19 cellular contexts compared by ENCODE assay signal in genomic region chr7:28360739-28361138, GRCh38. TPM values are rescaled to one million over a fixed set of nuclear protein-coding genes. Genes with fewer than 3 reads are reported as not detected.
DNase-seq lines count a peak whose midpoint lies in the region; ATAC-seq and TF ChIP-seq lines count a peak whose summit lies in the region.
"Had no signal": no experiment of that assay in that cellular context is flagged by ENCODE, and none has a peak within 500 bp of the region (broad histone marks: within the 10 kb centered on the region; RNA-seq: fewer than 3 reads in every experiment).

No MANE protein-coding gene starts in this region.

- intact Hi-C loops in activated CD4-positive, alpha-beta T cell treated with anti-CD3 and anti-CD28 coated beads for 36 hours (cut with DNase I, micrococcal nuclease): no loop called here

- POLR2A ChIA-PET in activated CD4-positive, alpha-beta T cell treated with anti-CD3 and anti-CD28 coated beads for 36 hours (lab: Charles Lee): no interaction called here

- peaks cover 10% of the 10 kb centered on the region for H3K9me3 Mint-ChIP-seq in nephron progenitor cell
- peaks cover 12% of the 10 kb centered on the region for H3K9me3 Mint-ChIP-seq in activated CD4-positive, alpha-beta T cell treated with anti-CD3 and anti-CD28 coated beads for 36 hours (ENCODE audit: low read depth)

- H3K27ac ChIP-seq in RWPE2 (ENCODE audit: poor library complexity, severe bottlenecking): no peak overlapping the region
- H3K27ac ChIP-seq: transverse colon had no signal

- H3K27me3 ChIP-seq in RWPE2 (ENCODE audit: insufficient read depth, poor library complexity, severe bottlenecking): no peaks in the 10 kb centered on the region

- no peaks in the 10 kb centered on the region for H3K36me3 ChIP-seq in RWPE2 (ENCODE audit: low read depth)
- H3K36me3 ChIP-seq: transverse colon had no signal

- no peak overlapping the region for H3K4me3 Mint-ChIP-seq in nephron progenitor cell
- H3K4me3 Mint-ChIP-seq in activated CD4-positive, alpha-beta T cell treated with anti-CD3 and anti-CD28 coated beads for 36 hours: no peak overlapping the region
- H3K4me3 Mint-ChIP-seq: activated CD4-positive, alpha-beta memory T cell treated with anti-CD3 and anti-CD28 coated beads for 36 hours; activated naive CD8-positive, alpha-beta T cell treated with anti-CD3 and anti-CD28 coated beads for 36 hours; CD4-positive, CD25-positive, alpha-beta regulatory T cell; nephron had no signal

- H3K27ac Mint-ChIP-seq in nephron progenitor cell: no peak overlapping the region
- no peak overlapping the region for H3K27ac Mint-ChIP-seq in activated CD4-positive, alpha-beta T cell treated with anti-CD3 and anti-CD28 coated beads for 36 hours
- H3K27ac Mint-ChIP-seq: activated CD4-positive, alpha-beta memory T cell treated with anti-CD3 and anti-CD28 coated beads for 36 hours; activated naive CD8-positive, alpha-beta T cell treated with anti-CD3 and anti-CD28 coated beads for 36 hours; nephron had no signal

- CTCF ChIA-PET in activated CD4-positive, alpha-beta T cell treated with anti-CD3 and anti-CD28 coated beads for 36 hours (lab: Charles Lee): interaction anchor here (1.0 to 1.2 kb wide), 2 partner anchors 12 to 63 kb away, joined by 3 to 5 read pairs; no protein-coding TSS in a partner anchor

- no peak for ATAC-seq in RWPE2 (ENCODE audit: low read depth)
- no peak for ATAC-seq in activated CD4-positive, alpha-beta T cell treated with anti-CD3 and anti-CD28 coated beads for 36 hours

- H3K4me1 Mint-ChIP-seq in nephron progenitor cell: peaks cover 29% of the 10 kb centered on the region
- H3K4me1 Mint-ChIP-seq in activated CD4-positive, alpha-beta T cell treated with anti-CD3 and anti-CD28 coated beads for 36 hours: no peaks in the 10 kb centered on the region
- H3K4me1 Mint-ChIP-seq: activated naive CD8-positive, alpha-beta T cell treated with anti-CD3 and anti-CD28 coated beads for 36 hours had no signal

- DNase-seq in NCI-H1092 treated with DMSO at 0.1 percent for 48 hours (lab: John Stamatoyannopoulos, UW) (peak; percentile 59), NCI-H1092 (lab: John Stamatoyannopoulos, UW) (no peak), HFF-Myc (ENCODE audit: extremely low read depth, low read depth) (no peak), RWPE2 (ENCODE audit: low spot score) (no peak), nephron progenitor cell (no peak), NCI-H526 treated with DMSO at 0.1 percent for 48 hours (lab: John Stamatoyannopoulos, UW) (no peak)
- DNase-seq in activated naive CD4-positive, alpha-beta T cell treated with anti-CD3 and anti-CD28 coated beads, Interleukin-2, amount 50 U/mL, for 16 hours: no peak
- no peak for DNase-seq in activated CD4-positive, alpha-beta T cell treated with anti-CD3 and anti-CD28 coated beads for 36 hours
- DNase-seq: activated CD4-positive, alpha-beta memory T cell treated with anti-CD3 and anti-CD28 coated beads for 36 hours; activated naive CD8-positive, alpha-beta T cell treated with anti-CD3 and anti-CD28 coated beads for 36 hours; activated T-cell treated with anti-CD3 and anti-CD28 coated beads, Interleukin-2, amount 50 U/mL, for 48 hours; CD4-positive, CD25-positive, alpha-beta regulatory T cell; GF-D8; H7; NCI-H2107; stimulated activated CD4-positive, alpha-beta T cell treated with anti-CD3 and anti-CD28 coated beads, Interleukin-12 subunit alpha, Interleukin-12 subunit beta, amount 100 ng/mL, for 4 hours; stimulated activated naive CD4-positive, alpha-beta T cell; transverse colon had no signal

- no peaks in the 10 kb centered on the region for H3K9me3 ChIP-seq in RWPE2 (ENCODE audit: severe bottlenecking)
- H3K9me3 ChIP-seq: transverse colon had no signal

- peaks cover 5% of the 10 kb centered on the region for H3K27me3 Mint-ChIP-seq in nephron progenitor cell (ENCODE audit: low read depth, poor library complexity)
- peaks cover 14% of the 10 kb centered on the region for H3K27me3 Mint-ChIP-seq in activated CD4-positive, alpha-beta T cell treated with anti-CD3 and anti-CD28 coated beads for 36 hours

- peaks cover 14% of the 10 kb centered on the region for H3K4me1 ChIP-seq in RWPE2 (ENCODE audit: insufficient read depth, poor library complexity, severe bottlenecking)
- H3K4me1 ChIP-seq: transverse colon had no signal

- TF ChIP-seq CTCF in HFF-Myc (IDR thresholded peaks at IDR 0.05; ENCODE audit: low read depth, low read length, missing control alignments) (peak; percentile 10), RWPE2 (IDR thresholded peaks at IDR 0.05; ENCODE audit: poor library complexity, severe bottlenecking) (peak; percentile 25), nephron progenitor cell (IDR thresholded peaks at IDR 0.05) (peak; percentile 6)

- no peaks in the 10 kb centered on the region for H3K36me3 Mint-ChIP-seq in nephron progenitor cell (ENCODE audit: low read depth)
- peaks cover 2% of the 10 kb centered on the region for H3K36me3 Mint-ChIP-seq in activated CD4-positive, alpha-beta T cell treated with anti-CD3 and anti-CD28 coated beads for 36 hours (ENCODE audit: low read depth)
- H3K36me3 Mint-ChIP-seq: activated CD4-positive, alpha-beta memory T cell treated with anti-CD3 and anti-CD28 coated beads for 36 hours; activated naive CD8-positive, alpha-beta T cell treated with anti-CD3 and anti-CD28 coated beads for 36 hours had no signal

- H3K4me3 ChIP-seq in HFF-Myc (replicated peaks; ENCODE audit: low read depth, low read length) (no peak overlapping the region), RWPE2 (ENCODE audit: severe bottlenecking) (no peak overlapping the region)
- H3K4me3 ChIP-seq: transverse colon had no signal

RNA-seq across cellular contexts. Expression of gene CREB5, which starts 51.6 kb away (rescaled TPM):
- total RNA-seq in activated CD4-positive, alpha-beta T cell treated with anti-CD3 and anti-CD28 coated beads for 36 hours: under 1 TPM; 0.50 to 0.61 TPM
